In genomic region chr18:55794288-55795052, GRCh38 we compare ENCODE assay signal across 14 cellular contexts.
DNase-seq lines count a peak whose midpoint lies in the region; ATAC-seq and TF ChIP-seq lines count a peak whose summit lies in the region.
"Had no signal": no experiment of that assay in that cellular context is flagged by ENCODE, and none has a peak within 500 bp of the region (broad histone marks: within the 10 kb centered on the region; RNA-seq: fewer than 3 reads in every experiment).

No MANE protein-coding gene starts in this region.

- ATAC-seq in left lung = no peak

- H3K4me3 Mint-ChIP-seq in HFFc6 = peak overlapping the region; percentile 76
- H3K4me3 Mint-ChIP-seq: activated naive CD8-positive, alpha-beta T cell; CD4-positive, alpha-beta memory T cell had no signal

- H3K27me3 Mint-ChIP-seq in HFFc6 (ENCODE audit: insufficient read depth) = no peaks in the 10 kb centered on the region; the same call in 1 of the 2 replicates
- H3K27me3 Mint-ChIP-seq: activated naive CD8-positive, alpha-beta T cell; CD4-positive, alpha-beta memory T cell had no signal

- no peak overlapping the region for H3K4me3 ChIP-seq in left lung
- no peak overlapping the region for H3K4me3 ChIP-seq in suprapubic skin
- H3K4me3 ChIP-seq: SK-N-MC had no signal

- peak overlapping the region; percentile 75 for H3K27ac Mint-ChIP-seq in HFFc6
- H3K27ac Mint-ChIP-seq: activated naive CD8-positive, alpha-beta T cell had no signal

- no peak for TF ChIP-seq EP300 in suprapubic skin (IDR thresholded peaks at IDR 0.05)

- intact Hi-C loops in left lung (cut with DNase I) = no loop called here

- H3K36me3 ChIP-seq in left lung (no peaks in the 10 kb centered on the region), suprapubic skin (no peaks in the 10 kb centered on the region)

- CTCF ChIA-PET in GM10248 (lab: Yijun Ruan, JAX) = interaction anchor here (1.1 kb wide), 1 partner anchor 15 kb away, joined by 4 read pairs; no protein-coding TSS in a partner anchor

- POLR2A ChIA-PET in GM10248 (lab: Yijun Ruan, JAX) = no interaction called here

- no peaks in the 10 kb centered on the region for H3K36me3 Mint-ChIP-seq in HFFc6 (ENCODE audit: low read depth)
- H3K36me3 Mint-ChIP-seq: activated naive CD8-positive, alpha-beta T cell; CD4-positive, alpha-beta memory T cell had no signal

- H3K9me3 ChIP-seq in left lung (peaks cover 0 to 2% of the 10 kb centered on the region in 2 donors), suprapubic skin (no peaks in the 10 kb centered on the region)

- H3K4me1 ChIP-seq in left lung (no peaks in the 10 kb centered on the region), suprapubic skin (no peaks in the 10 kb centered on the region)

- no peak for TF ChIP-seq POLR2A in suprapubic skin (IDR thresholded peaks at IDR 0.05)

- 55% methylated on average over 8 of the region's 8 CpGs for WGBS in suprapubic skin

- TF ChIP-seq CTCF in HFFc6 (IDR thresholded peaks at IDR 0.05) = no peak
- no peak for TF ChIP-seq CTCF in left lung (IDR thresholded peaks at IDR 0.05)
- no peak for TF ChIP-seq CTCF in suprapubic skin (IDR thresholded peaks at IDR 0.05)
- no peak for TF ChIP-seq CTCF in GM10248 (IDR thresholded peaks at IDR 0.05; ENCODE audit: control extremely low read depth, extremely low read depth, low read depth, missing control alignments)

- H3K4me1 Mint-ChIP-seq in HFFc6 (ENCODE audit: low read depth) = peaks cover 51% of the 10 kb centered on the region
- H3K4me1 Mint-ChIP-seq: CD4-positive, alpha-beta memory T cell had no signal

- DNase-seq in HFFc6 = no peak
- peak; percentile 66 for DNase-seq in dedifferentiated amniotic fluid mesenchymal stem cell (ENCODE audit: extremely low spot score)
- DNase-seq in left lung = no peak
- DNase-seq in suprapubic skin (ENCODE audit: low spot score in 2 of 2) = no peak
- DNase-seq in GM10248 (ENCODE audit: extremely low spot score) = no peak
- DNase-seq in A172 (ENCODE audit: low spot score) = no peak
- no peak for DNase-seq in NCI-H1436 (lab: John Stamatoyannopoulos, UW)
- DNase-seq: CD4-positive, alpha-beta memory T cell; H7; Karpas-422; NCI-H2029 had no signal

- H3K9me3 Mint-ChIP-seq in HFFc6 = no peaks in the 10 kb centered on the region

- H3K27me3 ChIP-seq in left lung (no peaks in the 10 kb centered on the region), suprapubic skin (no peaks in the 10 kb centered on the region)

- H3K27ac ChIP-seq in left lung (peak overlapping the region; percentile 27 to 28), suprapubic skin (peak overlapping the region; percentile 45)
- H3K27ac ChIP-seq: SK-N-MC, VCaP had no signal
